1 cellular context compared by ENCODE assay signal in the genomic region with DNA sequence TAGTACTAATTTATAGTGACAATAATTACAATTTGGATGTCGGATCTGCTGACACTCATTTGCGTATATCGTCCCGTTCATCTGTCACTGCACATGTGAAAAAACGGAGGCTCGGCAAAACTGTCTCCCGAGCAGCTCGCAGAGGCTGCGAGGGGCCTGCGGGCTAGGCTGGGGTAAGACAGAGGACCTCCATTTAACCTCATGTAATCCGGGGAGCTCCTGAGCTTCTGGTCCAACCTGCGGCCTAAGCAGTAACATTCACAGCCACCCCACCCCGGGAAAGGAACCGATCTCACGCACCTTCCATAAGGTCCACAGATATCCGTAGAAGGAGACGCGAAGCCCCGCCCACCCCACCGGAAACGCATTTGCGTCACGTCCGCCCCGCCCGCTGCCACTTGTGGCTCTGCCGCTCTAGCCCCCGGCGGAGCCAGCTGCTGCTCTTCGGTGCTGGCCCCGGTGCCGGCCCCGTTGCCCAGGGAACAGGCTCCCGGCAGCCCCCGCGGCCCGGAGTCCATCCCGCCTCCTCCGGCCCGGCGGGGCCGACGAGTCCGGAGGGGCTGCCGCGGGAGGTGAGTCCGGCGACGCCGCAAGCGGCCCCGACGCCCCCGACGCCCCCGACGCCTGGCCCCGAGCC.
TF ChIP-seq lines count a peak whose summit lies in the region.

A gene (minus strand): TSS at position 346 of the 637 bp plus-strand sequence. CDS start 39 bp downstream, at position 307.
A gene with protein sequence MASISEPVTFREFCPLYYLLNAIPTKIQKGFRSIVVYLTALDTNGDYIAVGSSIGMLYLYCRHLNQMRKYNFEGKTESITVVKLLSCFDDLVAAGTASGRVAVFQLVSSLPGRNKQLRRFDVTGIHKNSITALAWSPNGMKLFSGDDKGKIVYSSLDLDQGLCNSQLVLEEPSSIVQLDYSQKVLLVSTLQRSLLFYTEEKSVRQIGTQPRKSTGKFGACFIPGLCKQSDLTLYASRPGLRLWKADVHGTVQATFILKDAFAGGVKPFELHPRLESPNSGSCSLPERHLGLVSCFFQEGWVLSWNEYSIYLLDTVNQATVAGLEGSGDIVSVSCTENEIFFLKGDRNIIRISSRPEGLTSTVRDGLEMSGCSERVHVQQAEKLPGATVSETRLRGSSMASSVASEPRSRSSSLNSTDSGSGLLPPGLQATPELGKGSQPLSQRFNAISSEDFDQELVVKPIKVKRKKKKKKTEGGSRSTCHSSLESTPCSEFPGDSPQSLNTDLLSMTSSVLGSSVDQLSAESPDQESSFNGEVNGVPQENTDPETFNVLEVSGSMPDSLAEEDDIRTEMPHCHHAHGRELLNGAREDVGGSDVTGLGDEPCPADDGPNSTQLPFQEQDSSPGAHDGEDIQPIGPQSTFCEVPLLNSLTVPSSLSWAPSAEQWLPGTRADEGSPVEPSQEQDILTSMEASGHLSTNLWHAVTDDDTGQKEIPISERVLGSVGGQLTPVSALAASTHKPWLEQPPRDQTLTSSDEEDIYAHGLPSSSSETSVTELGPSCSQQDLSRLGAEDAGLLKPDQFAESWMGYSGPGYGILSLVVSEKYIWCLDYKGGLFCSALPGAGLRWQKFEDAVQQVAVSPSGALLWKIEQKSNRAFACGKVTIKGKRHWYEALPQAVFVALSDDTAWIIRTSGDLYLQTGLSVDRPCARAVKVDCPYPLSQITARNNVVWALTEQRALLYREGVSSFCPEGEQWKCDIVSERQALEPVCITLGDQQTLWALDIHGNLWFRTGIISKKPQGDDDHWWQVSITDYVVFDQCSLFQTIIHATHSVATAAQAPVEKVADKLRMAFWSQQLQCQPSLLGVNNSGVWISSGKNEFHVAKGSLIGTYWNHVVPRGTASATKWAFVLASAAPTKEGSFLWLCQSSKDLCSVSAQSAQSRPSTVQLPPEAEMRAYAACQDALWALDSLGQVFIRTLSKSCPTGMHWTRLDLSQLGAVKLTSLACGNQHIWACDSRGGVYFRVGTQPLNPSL (N-terminal part only) (plus strand): TSS at position 397 of the 637 bp plus-strand sequence. CDS start 13,781 bp downstream, outside the sequence.

TF ChIP-seq in endothelial cell of umbilical vein, 7 proteins besides CTCF, POLR2A, EP300 and RAD21 (continued from another document):
- TF ChIP-seq JUN (IDR thresholded peaks at IDR 0.05; ENCODE audit: borderline replicate concordance, insufficient read depth, insufficient read length, low read depth) = no peak
- peak; percentile 93 for TF ChIP-seq POLR2AphosphoS5 (IDR thresholded peaks at IDR 0.05; ENCODE audit: insufficient read depth, low read depth, low read length)
- TF ChIP-seq, protein P1, sequence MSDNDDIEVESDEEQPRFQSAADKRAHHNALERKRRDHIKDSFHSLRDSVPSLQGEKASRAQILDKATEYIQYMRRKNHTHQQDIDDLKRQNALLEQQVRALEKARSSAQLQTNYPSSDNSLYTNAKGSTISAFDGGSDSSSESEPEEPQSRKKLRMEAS (IDR thresholded peaks at IDR 0.05; ENCODE audit: insufficient read depth, insufficient read length) = peak; percentile 33
